ENCODE assay signal across 9 cellular contexts in the genomic region with DNA sequence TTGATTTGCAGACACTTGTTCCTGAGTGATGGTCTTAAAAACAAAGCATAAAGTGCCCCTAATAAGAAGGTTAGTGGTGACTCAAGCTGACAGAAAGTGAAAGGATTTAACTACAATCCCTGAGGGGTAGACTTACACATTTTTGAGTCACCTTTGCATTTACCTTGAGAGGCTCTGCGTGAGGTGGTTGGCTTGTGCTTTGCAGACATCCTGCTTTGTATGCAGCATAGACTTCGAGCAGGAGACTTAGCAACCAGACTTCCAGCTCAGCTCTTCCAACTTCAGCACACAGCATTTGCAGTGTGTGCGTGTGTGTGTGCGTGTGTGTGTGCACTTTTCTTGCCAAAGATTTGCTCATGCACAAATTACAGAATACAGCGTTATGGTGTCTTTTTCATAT.
A peak's percentile ranks its signal among the peaks of the same experiment; 100 is the strongest.
DNase-seq lines count a peak whose midpoint lies in the region; ATAC-seq, FAIRE-seq and TF ChIP-seq lines count a peak whose summit lies in the region.
"Had no signal": no experiment of that assay in that cellular context is flagged by ENCODE, and none has a peak within 500 bp of the region (broad histone marks: within the 10 kb centered on the region; RNA-seq: fewer than 3 reads in every experiment).

No MANE protein-coding gene starts in this region.

- 71 to 82% (median 73%) methylated on average over 5 of the region's 5 CpGs for WGBS in stomach, 5 donors
- 70 to 72% methylated on average over 5 of the region's 5 CpGs for WGBS in pancreas, 2 donors

- H3K27ac Mint-ChIP-seq in T-cell: no peak overlapping the region
- H3K27ac Mint-ChIP-seq in stimulated activated naive CD8-positive, alpha-beta T cell treated with anti-CD3 and anti-CD28 coated beads, Interleukin-15, amount 100 ng/mL, for 72 hours: no peak overlapping the region

- CTCF ChIA-PET in T-cell (lab: Charles Lee): interaction anchor here in 1 of 2 donors (0.6 kb wide), 1 partner anchor 24 kb away, joined by 4 read pairs; no protein-coding TSS in a partner anchor

- ATAC-seq in HG02870 (IDR thresholded peaks at IDR 0.05; ENCODE audit: unreplicated experiment) (peak; percentile 81), T-cell (replicated peaks in 1 of 4) (peak in 3 of 4 experiments; percentile 15 to 20 (median 20)), pancreas (no peak)
- peak; percentile 94 for ATAC-seq in stimulated activated naive CD8-positive, alpha-beta T cell treated with anti-CD3 and anti-CD28 coated beads, Interleukin-15, amount 100 ng/mL, for 72 hours
- ATAC-seq: Panc1 had no signal

- no peaks in the 10 kb centered on the region for H3K27me3 Mint-ChIP-seq in T-cell
- no peaks in the 10 kb centered on the region for H3K27me3 Mint-ChIP-seq in stimulated activated naive CD8-positive, alpha-beta T cell treated with anti-CD3 and anti-CD28 coated beads, Interleukin-15, amount 100 ng/mL, for 72 hours

- no peak overlapping the region for H3K4me3 Mint-ChIP-seq in T-cell
- no peak overlapping the region for H3K4me3 Mint-ChIP-seq in stimulated activated naive CD8-positive, alpha-beta T cell treated with anti-CD3 and anti-CD28 coated beads, Interleukin-15, amount 100 ng/mL, for 72 hours

- peaks cover 13% of the 10 kb centered on the region for H3K36me3 Mint-ChIP-seq in T-cell

- H3K4me1 ChIP-seq in stomach: no peaks in the 10 kb centered on the region
- no peaks in the 10 kb centered on the region for H3K4me1 ChIP-seq in pancreas

- no peak for TF ChIP-seq POLR2A in stomach (IDR thresholded peaks at IDR 0.05)

- intact Hi-C loops in stomach (cut with DNase I; ENCODE audit: low total_unique reads) (no loop called here), pancreas (cut with DNase I) (no loop called here)

- peaks cover 2 to 8% (median 3%) of the 10 kb centered on the region in 3 donors for H3K9me3 Mint-ChIP-seq in T-cell
- peaks cover 6 to 23% of the 10 kb centered on the region in 2 donors for H3K9me3 Mint-ChIP-seq in stimulated activated naive CD8-positive, alpha-beta T cell treated with anti-CD3 and anti-CD28 coated beads, Interleukin-15, amount 100 ng/mL, for 72 hours

- H3K9me3 ChIP-seq in stomach (no peaks in the 10 kb centered on the region), pancreas (no peaks in the 10 kb centered on the region)

- no peak for TF ChIP-seq CTCF in stomach (IDR thresholded peaks at IDR 0.05)
- TF ChIP-seq CTCF in pancreas (IDR thresholded peaks at IDR 0.05): no peak

- TF ChIP-seq EP300 in stomach (IDR thresholded peaks at IDR 0.05): no peak

- DNase-seq in stimulated activated CD4-positive, alpha-beta T cell treated with anti-CD3 and anti-CD28 coated beads, Interleukin-15, amount 100 ng/mL, for 24 hours: peak; percentile 6
- no peak for DNase-seq in stimulated activated CD4-positive, alpha-beta T cell treated with anti-CD3 and anti-CD28 coated beads, Interleukin-2, amount 100 ng/mL, for 24 hours
- no peak for DNase-seq in T-cell
- DNase-seq in stimulated activated naive CD8-positive, alpha-beta T cell treated with anti-CD3 and anti-CD28 coated beads, Interleukin-15, amount 100 ng/mL, for 72 hours: peak; percentile 11 to 34
- no peak for DNase-seq in stomach
- no peak for DNase-seq in pancreas
- no peak for DNase-seq in NCI-H446 (lab: John Stamatoyannopoulos, UW)

- H3K36me3 ChIP-seq in stomach (peaks cover 0 to 20% (median 16%) of the 10 kb centered on the region in 4 donors), pancreas (no peaks in the 10 kb centered on the region)

- no peak for FAIRE-seq in pancreas (lab: Jason Lieb, UNC)

- H3K27ac ChIP-seq in stomach: no peak overlapping the region
- H3K27ac ChIP-seq in pancreas: no peak overlapping the region

- H3K27me3 ChIP-seq in stomach: no peaks in the 10 kb centered on the region
- no peaks in the 10 kb centered on the region for H3K27me3 ChIP-seq in pancreas

- H3K4me3 ChIP-seq in stomach (no peak overlapping the region), pancreas (no peak overlapping the region)

- peaks cover 0 to 7% (median 4%) of the 10 kb centered on the region in 3 donors for H3K4me1 Mint-ChIP-seq in T-cell
- H3K4me1 Mint-ChIP-seq in stimulated activated naive CD8-positive, alpha-beta T cell treated with anti-CD3 and anti-CD28 coated beads, Interleukin-15, amount 100 ng/mL, for 72 hours: peaks cover 23% of the 10 kb centered on the region

- POLR2A ChIA-PET in T-cell (lab: Charles Lee): no interaction called here

Comparison
In these comparisons a context has a peak if more than half of its experiments do, and no peak if none do; other contexts are left out.
1. DNase-seq: peak in stimulated activated CD4-positive, alpha-beta T cell treated with anti-CD3 and anti-CD28 coated beads, Interleukin-15, amount 100 ng/mL, for 24 hours (single experiment) and stimulated activated naive CD8-positive, alpha-beta T cell treated with anti-CD3 and anti-CD28 coated beads, Interleukin-15, amount 100 ng/mL, for 72 hours (2 of 2); none in stimulated activated CD4-positive, alpha-beta T cell treated with anti-CD3 and anti-CD28 coated beads, Interleukin-2, amount 100 ng/mL, for 24 hours (0 of 2), T-cell (0 of 34), stomach (single experiment), pancreas (0 of 6) and NCI-H446 (0 of 2).
2. ATAC-seq: peak in HG02870 (single experiment), T-cell (3 of 4) and stimulated activated naive CD8-positive, alpha-beta T cell treated with anti-CD3 and anti-CD28 coated beads, Interleukin-15, amount 100 ng/mL, for 72 hours (single experiment); none in pancreas (0 of 4).